In the genomic region with DNA sequence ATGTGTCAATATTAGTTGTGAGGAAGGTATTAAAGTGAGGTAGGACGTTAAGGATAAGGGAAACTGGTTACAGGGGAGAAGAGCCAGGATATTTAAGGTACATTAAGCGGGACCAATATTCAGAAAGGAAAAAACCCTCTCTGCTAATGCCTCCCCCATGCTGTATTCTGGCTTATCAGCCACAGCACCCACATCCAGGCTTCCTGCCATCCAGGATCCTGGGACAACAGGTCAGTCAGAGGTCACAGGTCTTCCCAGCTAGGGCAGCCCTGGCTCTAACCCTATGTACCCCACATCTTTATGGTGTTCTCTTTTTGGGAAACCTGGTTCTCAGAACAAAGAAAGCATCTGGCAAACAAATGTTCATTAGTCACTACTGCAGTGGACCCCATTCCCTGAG, we compare ENCODE assay signal across 24 cellular contexts. TPM values are rescaled to one million over a fixed set of nuclear protein-coding genes. Genes with fewer than 3 reads are reported as not detected.
A peak's percentile ranks its signal among the peaks of the same experiment; 100 is the strongest.
DNase-seq lines count a peak whose midpoint lies in the region; ATAC-seq and TF ChIP-seq lines count a peak whose summit lies in the region.
"Had no signal": no experiment of that assay in that cellular context is flagged by ENCODE, and none has a peak within 500 bp of the region (broad histone marks: within the 10 kb centered on the region; RNA-seq: fewer than 3 reads in every experiment).

No MANE protein-coding gene starts in this region.

- H3K4me3 Mint-ChIP-seq in activated CD4-positive, alpha-beta T cell treated with anti-CD3 and anti-CD28 coated beads, Interleukin-2, amount 10 ng/mL, durations not matched to agents 24 days and 14 days: no peak overlapping the region
- H3K4me3 Mint-ChIP-seq in activated CD4-positive, alpha-beta T cell treated with anti-CD3 and anti-CD28 coated beads, Interleukin-2, amount 10 ng/mL, durations not matched to agents 7 days and 5 days: no peak overlapping the region
- H3K4me3 Mint-ChIP-seq in CD4-positive, CD25-positive, alpha-beta regulatory T cell: peak overlapping the region in 1 of 4 donors; percentile 64
- H3K4me3 Mint-ChIP-seq in effector memory CD8-positive, alpha-beta T cell: no peak overlapping the region
- peak overlapping the region; percentile 42 to 67 (median 61) for H3K4me3 Mint-ChIP-seq in nephron
- H3K4me3 Mint-ChIP-seq in activated CD4-positive, alpha-beta T cell treated with anti-CD3 and anti-CD28 coated beads for 36 hours: no peak overlapping the region
- H3K4me3 Mint-ChIP-seq: GM23338 had no signal

- DNase-seq in activated CD4-positive, alpha-beta T cell treated with anti-CD3 and anti-CD28 coated beads, Interleukin-2, amount 10 ng/mL, durations not matched to agents 24 days and 14 days: no peak
- no peak for DNase-seq in activated CD4-positive, alpha-beta T cell treated with anti-CD3 and anti-CD28 coated beads, Interleukin-2, amount 10 ng/mL, durations not matched to agents 7 days and 5 days
- DNase-seq in CD4-positive, CD25-positive, alpha-beta regulatory T cell: no peak
- DNase-seq in effector memory CD8-positive, alpha-beta T cell: no peak
- DNase-seq in NCI-H1694 treated with DMSO at 0.1 percent for 48 hours (lab: John Stamatoyannopoulos, UW): no peak
- no peak for DNase-seq in activated CD4-positive, alpha-beta T cell treated with anti-CD3 and anti-CD28 coated beads for 36 hours
- no peak for DNase-seq in activated CD4-positive, alpha-beta T cell treated with anti-CD3 and anti-CD28 coated beads, Interleukin-2, amount 50 U/mL, for 4 hours
- DNase-seq: AML-193; C1 segment of cervical spinal cord; DMS53; GDM1; KBM-7; NCI-H1092; NCI-H1436 treated with DMSO at 0.1 percent for 48 hours; NCI-H2029; NCI-H226; NCI-H510A treated with DMSO at 0.1 percent for 48 hours; NCI-H748 treated with DMSO at 0.1 percent for 48 hours; NK-92 treated with Interleukin-12 subunit alpha and Interleukin-12 subunit beta, amount 100 ng/mL, for 24 hours had no signal

- POLR2A ChIA-PET in activated CD4-positive, alpha-beta T cell treated with anti-CD3 and anti-CD28 coated beads, Interleukin-2, amount 10 ng/mL, durations not matched to agents 7 days and 5 days (lab: Charles Lee): no interaction called here
- POLR2A ChIA-PET in activated CD4-positive, alpha-beta T cell treated with anti-CD3 and anti-CD28 coated beads for 36 hours (lab: Charles Lee): no interaction called here

- H3K27ac Mint-ChIP-seq in activated CD4-positive, alpha-beta T cell treated with anti-CD3 and anti-CD28 coated beads, Interleukin-2, amount 10 ng/mL, durations not matched to agents 24 days and 14 days: peak overlapping the region; percentile 19
- no peak overlapping the region for H3K27ac Mint-ChIP-seq in activated CD4-positive, alpha-beta T cell treated with anti-CD3 and anti-CD28 coated beads, Interleukin-2, amount 10 ng/mL, durations not matched to agents 7 days and 5 days
- H3K27ac Mint-ChIP-seq in CD4-positive, CD25-positive, alpha-beta regulatory T cell: peak overlapping the region in 2 of 3 donors; percentile 27 to 73
- H3K27ac Mint-ChIP-seq in effector memory CD8-positive, alpha-beta T cell: peak overlapping the region; percentile 11 to 18
- peak overlapping the region in 1 of 3 experiments; percentile 36 for H3K27ac Mint-ChIP-seq in nephron
- H3K27ac Mint-ChIP-seq in activated CD4-positive, alpha-beta T cell treated with anti-CD3 and anti-CD28 coated beads for 36 hours: no peak overlapping the region
- H3K27ac Mint-ChIP-seq: GM23338 had no signal

- H3K27me3 ChIP-seq in CD4-positive, CD25-positive, alpha-beta regulatory T cell (ENCODE audit: control insufficient read depth, insufficient read depth, low read length): no peaks in the 10 kb centered on the region

- H3K36me3 Mint-ChIP-seq in activated CD4-positive, alpha-beta T cell treated with anti-CD3 and anti-CD28 coated beads, Interleukin-2, amount 10 ng/mL, durations not matched to agents 24 days and 14 days (ENCODE audit: low read depth): peaks cover 54% of the 10 kb centered on the region
- H3K36me3 Mint-ChIP-seq in activated CD4-positive, alpha-beta T cell treated with anti-CD3 and anti-CD28 coated beads, Interleukin-2, amount 10 ng/mL, durations not matched to agents 7 days and 5 days (ENCODE audit: low read depth): peaks cover 54% of the 10 kb centered on the region
- H3K36me3 Mint-ChIP-seq in CD4-positive, CD25-positive, alpha-beta regulatory T cell: peaks cover 30% of the 10 kb centered on the region
- H3K36me3 Mint-ChIP-seq in effector memory CD8-positive, alpha-beta T cell (ENCODE audit: insufficient read depth): peaks cover 75% of the 10 kb centered on the region
- peaks cover 44% of the 10 kb centered on the region for H3K36me3 Mint-ChIP-seq in nephron (ENCODE audit: low read depth)
- peaks cover 53% of the 10 kb centered on the region for H3K36me3 Mint-ChIP-seq in activated CD4-positive, alpha-beta T cell treated with anti-CD3 and anti-CD28 coated beads for 36 hours (ENCODE audit: low read depth)

- ATAC-seq in CD4-positive, CD25-positive, alpha-beta regulatory T cell (ENCODE audit: low read depth in 2 of 2): no peak
- ATAC-seq in effector memory CD8-positive, alpha-beta T cell (replicated peaks): no peak
- no peak for ATAC-seq in activated CD4-positive, alpha-beta T cell treated with anti-CD3 and anti-CD28 coated beads for 36 hours
- ATAC-seq: GM23338, Panc1 had no signal

- H3K27me3 Mint-ChIP-seq in activated CD4-positive, alpha-beta T cell treated with anti-CD3 and anti-CD28 coated beads, Interleukin-2, amount 10 ng/mL, durations not matched to agents 24 days and 14 days: no peaks in the 10 kb centered on the region
- H3K27me3 Mint-ChIP-seq in activated CD4-positive, alpha-beta T cell treated with anti-CD3 and anti-CD28 coated beads, Interleukin-2, amount 10 ng/mL, durations not matched to agents 7 days and 5 days: no peaks in the 10 kb centered on the region
- no peaks in the 10 kb centered on the region for H3K27me3 Mint-ChIP-seq in CD4-positive, CD25-positive, alpha-beta regulatory T cell
- H3K27me3 Mint-ChIP-seq in effector memory CD8-positive, alpha-beta T cell: no peaks in the 10 kb centered on the region
- H3K27me3 Mint-ChIP-seq in nephron (ENCODE audit: low read depth): no peaks in the 10 kb centered on the region
- no peaks in the 10 kb centered on the region for H3K27me3 Mint-ChIP-seq in activated CD4-positive, alpha-beta T cell treated with anti-CD3 and anti-CD28 coated beads for 36 hours

- no peaks in the 10 kb centered on the region for H3K9me3 ChIP-seq in CD4-positive, CD25-positive, alpha-beta regulatory T cell (ENCODE audit: control insufficient read depth in 2 of 2, low read length in 2 of 2)
- H3K9me3 ChIP-seq: HAP-1 had no signal

- H3K36me3 ChIP-seq in CD4-positive, CD25-positive, alpha-beta regulatory T cell (ENCODE audit: control insufficient read depth, insufficient read depth, low read length): peaks cover 48% of the 10 kb centered on the region

- H3K4me1 Mint-ChIP-seq in activated CD4-positive, alpha-beta T cell treated with anti-CD3 and anti-CD28 coated beads, Interleukin-2, amount 10 ng/mL, durations not matched to agents 24 days and 14 days: peaks cover 16% of the 10 kb centered on the region
- H3K4me1 Mint-ChIP-seq in activated CD4-positive, alpha-beta T cell treated with anti-CD3 and anti-CD28 coated beads, Interleukin-2, amount 10 ng/mL, durations not matched to agents 7 days and 5 days: peaks cover 19% of the 10 kb centered on the region
- H3K4me1 Mint-ChIP-seq in CD4-positive, CD25-positive, alpha-beta regulatory T cell: peaks cover 0 to 25% (median 20%) of the 10 kb centered on the region in 4 donors
- peaks cover 17 to 31% of the 10 kb centered on the region in 2 donors for H3K4me1 Mint-ChIP-seq in effector memory CD8-positive, alpha-beta T cell (ENCODE audit: low read depth in 2 of 2)
- peaks cover 5% of the 10 kb centered on the region for H3K4me1 Mint-ChIP-seq in nephron
- H3K4me1 Mint-ChIP-seq in activated CD4-positive, alpha-beta T cell treated with anti-CD3 and anti-CD28 coated beads for 36 hours: peaks cover 20% of the 10 kb centered on the region

- CTCF ChIA-PET in activated CD4-positive, alpha-beta T cell treated with anti-CD3 and anti-CD28 coated beads, Interleukin-2, amount 10 ng/mL, durations not matched to agents 7 days and 5 days (lab: Charles Lee): interaction anchor here (1.0 kb wide), 1 partner anchor 13 kb away, joined by 4 read pairs; no protein-coding TSS in a partner anchor
- CTCF ChIA-PET in activated CD4-positive, alpha-beta T cell treated with anti-CD3 and anti-CD28 coated beads for 36 hours (lab: Charles Lee): no interaction called here

- peaks cover 19% of the 10 kb centered on the region for H3K4me1 ChIP-seq in CD4-positive, CD25-positive, alpha-beta regulatory T cell (ENCODE audit: control insufficient read depth, insufficient read depth, low read length, poor library complexity, severe bottlenecking)

- TF ChIP-seq CTCF in nephron (IDR thresholded peaks at IDR 0.05; ENCODE audit: unreplicated experiment in 3 of 3): no peak

- H3K27ac ChIP-seq in CD4-positive, CD25-positive, alpha-beta regulatory T cell (ENCODE audit: insufficient read depth, low read length, poor library complexity, severe bottlenecking): no peak overlapping the region
- H3K27ac ChIP-seq: 22Rv1 had no signal

- no peak overlapping the region for H3K4me3 ChIP-seq in CD4-positive, CD25-positive, alpha-beta regulatory T cell (ENCODE audit: low read depth, low read length)
- H3K4me3 ChIP-seq: GM23338, HAP-1 had no signal

- no peaks in the 10 kb centered on the region for H3K9me3 Mint-ChIP-seq in activated CD4-positive, alpha-beta T cell treated with anti-CD3 and anti-CD28 coated beads, Interleukin-2, amount 10 ng/mL, durations not matched to agents 24 days and 14 days
- no peaks in the 10 kb centered on the region for H3K9me3 Mint-ChIP-seq in activated CD4-positive, alpha-beta T cell treated with anti-CD3 and anti-CD28 coated beads, Interleukin-2, amount 10 ng/mL, durations not matched to agents 7 days and 5 days
- no peaks in the 10 kb centered on the region for H3K9me3 Mint-ChIP-seq in CD4-positive, CD25-positive, alpha-beta regulatory T cell
- H3K9me3 Mint-ChIP-seq in effector memory CD8-positive, alpha-beta T cell: no peaks in the 10 kb centered on the region
- no peaks in the 10 kb centered on the region for H3K9me3 Mint-ChIP-seq in nephron
- no peaks in the 10 kb centered on the region for H3K9me3 Mint-ChIP-seq in activated CD4-positive, alpha-beta T cell treated with anti-CD3 and anti-CD28 coated beads for 36 hours (ENCODE audit: low read depth)
- H3K9me3 Mint-ChIP-seq: GM23338 had no signal

- intact Hi-C loops in activated CD4-positive, alpha-beta T cell treated with anti-CD3 and anti-CD28 coated beads, Interleukin-2, amount 10 ng/mL, durations not matched to agents 24 days and 14 days (cut with micrococcal nuclease): no loop called here
- intact Hi-C loops in activated CD4-positive, alpha-beta T cell treated with anti-CD3 and anti-CD28 coated beads for 36 hours (cut with DNase I, micrococcal nuclease): no loop called here

RNA-seq across cellular contexts. Expression of gene DDRGK1, which starts 5.3 kb away (rescaled TPM):
- total RNA-seq in activated CD4-positive, alpha-beta T cell treated with anti-CD3 and anti-CD28 coated beads, Interleukin-2, amount 10 ng/mL, durations not matched to agents 24 days and 14 days: 59.0 and 70.0 TPM in 2 replicates
- 10 to 100 TPM; 46.5 to 58.9 TPM for total RNA-seq in activated CD4-positive, alpha-beta T cell treated with anti-CD3 and anti-CD28 coated beads, Interleukin-2, amount 10 ng/mL, durations not matched to agents 7 days and 5 days
- total RNA-seq in CD4-positive, CD25-positive, alpha-beta regulatory T cell: 39.2 TPM
- polyA plus RNA-seq in CD4-positive, CD25-positive, alpha-beta regulatory T cell: 10 to 100 TPM; 44.7 to 53.8 (median 49.5) TPM
- 10 to 100 TPM; 49.3 to 52.2 TPM for total RNA-seq in activated CD4-positive, alpha-beta T cell treated with anti-CD3 and anti-CD28 coated beads for 36 hours

RNA-seq across cellular contexts. Expression of gene ITPA, which starts 10.1 kb away (rescaled TPM):
- 102 and 103 TPM in 2 replicates for total RNA-seq in activated CD4-positive, alpha-beta T cell treated with anti-CD3 and anti-CD28 coated beads, Interleukin-2, amount 10 ng/mL, durations not matched to agents 24 days and 14 days
- 10 to 100 TPM; 52.1 to 72.7 TPM for total RNA-seq in activated CD4-positive, alpha-beta T cell treated with anti-CD3 and anti-CD28 coated beads, Interleukin-2, amount 10 ng/mL, durations not matched to agents 7 days and 5 days
- 51.1 TPM for total RNA-seq in CD4-positive, CD25-positive, alpha-beta regulatory T cell
- 10 to 100 TPM; 56.6 to 97.1 (median 88.5) TPM for polyA plus RNA-seq in CD4-positive, CD25-positive, alpha-beta regulatory T cell
- total RNA-seq in activated CD4-positive, alpha-beta T cell treated with anti-CD3 and anti-CD28 coated beads for 36 hours: 10 to 100 TPM; 32.7 to 67.5 TPM

RNA-seq across cellular contexts. Expression of gene LZTS3, which starts 25.9 kb away (rescaled TPM):
- 0.54 and 0.69 TPM in 2 replicates for total RNA-seq in activated CD4-positive, alpha-beta T cell treated with anti-CD3 and anti-CD28 coated beads, Interleukin-2, amount 10 ng/mL, durations not matched to agents 24 days and 14 days
- total RNA-seq in activated CD4-positive, alpha-beta T cell treated with anti-CD3 and anti-CD28 coated beads, Interleukin-2, amount 10 ng/mL, durations not matched to agents 7 days and 5 days: under 1 TPM; 0.62 to 0.65 TPM
- total RNA-seq in CD4-positive, CD25-positive, alpha-beta regulatory T cell: 24.2 TPM
- 1 to 10 TPM; 1.0 to 2.3 (median 1.1) TPM for polyA plus RNA-seq in CD4-positive, CD25-positive, alpha-beta regulatory T cell
- under 1 TPM; 0.87 to 0.88 TPM for total RNA-seq in activated CD4-positive, alpha-beta T cell treated with anti-CD3 and anti-CD28 coated beads for 36 hours

RNA-seq across cellular contexts. Expression of gene FASTKD5, which starts 39.5 kb away (rescaled TPM):
- total RNA-seq in activated CD4-positive, alpha-beta T cell treated with anti-CD3 and anti-CD28 coated beads, Interleukin-2, amount 10 ng/mL, durations not matched to agents 24 days and 14 days: 24.8 and 26.0 TPM in 2 replicates
- total RNA-seq in activated CD4-positive, alpha-beta T cell treated with anti-CD3 and anti-CD28 coated beads, Interleukin-2, amount 10 ng/mL, durations not matched to agents 7 days and 5 days: 10 to 100 TPM; 22.2 to 24.4 TPM
- total RNA-seq in CD4-positive, CD25-positive, alpha-beta regulatory T cell: 35.0 TPM
- 10 to 100 TPM; 17.4 to 31.1 (median 25.8) TPM for polyA plus RNA-seq in CD4-positive, CD25-positive, alpha-beta regulatory T cell
- 10 to 100 TPM; 22.6 TPM for total RNA-seq in activated CD4-positive, alpha-beta T cell treated with anti-CD3 and anti-CD28 coated beads for 36 hours

RNA-seq across cellular contexts. Expression of gene UBOX5, which starts 39.5 kb away (rescaled TPM):
- 6.7 and 7.2 TPM in 2 replicates for total RNA-seq in activated CD4-positive, alpha-beta T cell treated with anti-CD3 and anti-CD28 coated beads, Interleukin-2, amount 10 ng/mL, durations not matched to agents 24 days and 14 days
- 1 to 10 TPM; 8.5 to 9.0 TPM for total RNA-seq in activated CD4-positive, alpha-beta T cell treated with anti-CD3 and anti-CD28 coated beads, Interleukin-2, amount 10 ng/mL, durations not matched to agents 7 days and 5 days
- 9.3 TPM for total RNA-seq in CD4-positive, CD25-positive, alpha-beta regulatory T cell
- polyA plus RNA-seq in CD4-positive, CD25-positive, alpha-beta regulatory T cell: 1 to 10 TPM; 5.3 to 7.7 (median 6.8) TPM
- 1 to 10 TPM; 4.9 to 5.5 TPM for total RNA-seq in activated CD4-positive, alpha-beta T cell treated with anti-CD3 and anti-CD28 coated beads for 36 hours

Comparison
In these comparisons a context has a peak if more than half of its experiments do, and no peak if none do; other contexts are left out.
1. H3K27ac Mint-ChIP-seq: peak in activated CD4-positive, alpha-beta T cell treated with anti-CD3 and anti-CD28 coated beads, Interleukin-2, amount 10 ng/mL, durations not matched to agents 24 days and 14 days (single experiment), CD4-positive, CD25-positive, alpha-beta regulatory T cell (2 of 3) and effector memory CD8-positive, alpha-beta T cell (2 of 2); none in activated CD4-positive, alpha-beta T cell treated with anti-CD3 and anti-CD28 coated beads, Interleukin-2, amount 10 ng/mL, durations not matched to agents 7 days and 5 days (single experiment) and activated CD4-positive, alpha-beta T cell treated with anti-CD3 and anti-CD28 coated beads for 36 hours (single experiment).
2. H3K4me3 Mint-ChIP-seq: peak in nephron (3 of 3); none in activated CD4-positive, alpha-beta T cell treated with anti-CD3 and anti-CD28 coated beads, Interleukin-2, amount 10 ng/mL, durations not matched to agents 24 days and 14 days (single experiment), activated CD4-positive, alpha-beta T cell treated with anti-CD3 and anti-CD28 coated beads, Interleukin-2, amount 10 ng/mL, durations not matched to agents 7 days and 5 days (single experiment), effector memory CD8-positive, alpha-beta T cell (0 of 2) and activated CD4-positive, alpha-beta T cell treated with anti-CD3 and anti-CD28 coated beads for 36 hours (single experiment).
3. RNA of gene LZTS3, which starts 25.9 kb away (total RNA-seq): 24.2 TPM in CD4-positive, CD25-positive, alpha-beta regulatory T cell (single experiment); 0.87 to 0.88 TPM in activated CD4-positive, alpha-beta T cell treated with anti-CD3 and anti-CD28 coated beads for 36 hours, 0.62 to 0.65 TPM in activated CD4-positive, alpha-beta T cell treated with anti-CD3 and anti-CD28 coated beads, Interleukin-2, amount 10 ng/mL, durations not matched to agents 7 days and 5 days and 0.54 to 0.69 TPM in activated CD4-positive, alpha-beta T cell treated with anti-CD3 and anti-CD28 coated beads, Interleukin-2, amount 10 ng/mL, durations not matched to agents 24 days and 14 days; every median in the first group is over 10 times any median in the second.